In genomic region chr3:109072208-109072607, GRCh38 we compare ENCODE assay signal across 11 cellular contexts. TPM values are rescaled to one million over a fixed set of nuclear protein-coding genes. Genes with fewer than 3 reads are reported as not detected.
DNase-seq lines count a peak whose midpoint lies in the region; ATAC-seq and TF ChIP-seq lines count a peak whose summit lies in the region.
"Had no signal": no experiment of that assay in that cellular context is flagged by ENCODE, and none has a peak within 500 bp of the region (broad histone marks: within the 10 kb centered on the region; RNA-seq: fewer than 3 reads in every experiment).

No MANE protein-coding gene starts in this region.

- no peak for TF ChIP-seq CTCF in SK-N-SH (IDR thresholded peaks at IDR 0.05)

- TF ChIP-seq EP300 in SK-N-SH (IDR thresholded peaks at IDR 0.05; ENCODE audit: borderline replicate concordance in 1 of 2, low read depth in 1 of 2, low read length in 1 of 2), result no peak

- H3F3A ChIP-seq in SK-N-SH (replicated peaks; ENCODE audit: insufficient read depth), result no peaks in the 10 kb centered on the region

- H3K79me2 ChIP-seq in SK-N-SH (ENCODE audit: insufficient read depth), result no peaks in the 10 kb centered on the region

- H2AFZ ChIP-seq in SK-N-SH (ENCODE audit: low read depth), result no peak overlapping the region

- H3K4me1 ChIP-seq in SK-N-SH (ENCODE audit: control insufficient read depth in 1 of 2, insufficient read depth in 2 of 2, low read depth in 1 of 2, low read length in 1 of 2), result no peaks in the 10 kb centered on the region

- DNase-seq in left ventricle myocardium superior, result no peak
- DNase-seq in Right ventricle myocardium superior, result no peak
- DNase-seq in ACHN, result no peak
- no peak for DNase-seq in NCI-H1417 (lab: John Stamatoyannopoulos, UW)
- no peak for DNase-seq in NCI-H524 treated with DMSO at 0.1 percent for 48 hours (lab: John Stamatoyannopoulos, UW)
- no peak for DNase-seq in SK-N-SH
- DNase-seq: AML-193 had no signal

- peak; percentile 34 for ATAC-seq in left ventricle myocardium superior
- no peak for ATAC-seq in Right ventricle myocardium superior (ENCODE audit: poor library complexity)
- peak; percentile 84 for ATAC-seq in HG02623 (IDR thresholded peaks at IDR 0.05; ENCODE audit: unreplicated experiment)
- ATAC-seq in HG03565 (IDR thresholded peaks at IDR 0.05; ENCODE audit: unreplicated experiment), result peak; percentile 75
- ATAC-seq: gastroesophageal sphincter had no signal

- no peak overlapping the region for H3K4me3 ChIP-seq in SK-N-SH (ENCODE audit: low read depth in 2 of 2, low read length in 1 of 2)
- H3K4me3 ChIP-seq: gastroesophageal sphincter, lung had no signal

- in situ Hi-C loops in ACHN (cut with HindIII; ENCODE audit: low pct_ligation_motif_present, low pct_unique_long_range_greater_than_20kb, low sequenced_read_pairs), result no loop called here

- no peaks in the 10 kb centered on the region for H3K27me3 ChIP-seq in SK-N-SH (ENCODE audit: insufficient read depth)
- H3K27me3 ChIP-seq: gastroesophageal sphincter had no signal

- 0 out of 2 replicates have a peak, but pooled peaks cover under 1% of the 10 kb centered on the region for H3K9me3 ChIP-seq in SK-N-SH
- H3K9me3 ChIP-seq: gastroesophageal sphincter had no signal

- no peaks in the 10 kb centered on the region for H4K20me1 ChIP-seq in SK-N-SH (ENCODE audit: insufficient read depth)

- H3K4me2 ChIP-seq in SK-N-SH, result no peak overlapping the region

- POLR2A ChIA-PET in SK-N-SH (lab: Yijun Ruan, JAX), result no interaction called here

- no peak for TF ChIP-seq RAD21 in SK-N-SH (IDR thresholded peaks at IDR 0.05; ENCODE audit: low read length)

- no peaks in the 10 kb centered on the region for H3K36me3 ChIP-seq in SK-N-SH (replicated peaks in 1 of 2; ENCODE audit: control insufficient read depth in 1 of 2, insufficient read depth in 2 of 2, low read length in 1 of 2)
- H3K36me3 ChIP-seq: gastroesophageal sphincter had no signal

- intact Hi-C loops in left ventricle myocardium superior (cut with micrococcal nuclease) (no loop called here), Right ventricle myocardium superior (cut with DNase I) (no loop called here)

- H3K27ac ChIP-seq in SK-N-SH (ENCODE audit: low read depth in 2 of 2, low read length in 1 of 2), result no peak overlapping the region
- H3K27ac ChIP-seq: gastroesophageal sphincter had no signal

- CTCF ChIA-PET in SK-N-SH (lab: Yijun Ruan, JAX), result interaction anchor here (0.7 to 1.4 kb wide), 2 partner anchors 10 to 189 kb away, joined by 3 to 6 read pairs; no protein-coding TSS in a partner anchor

- no peak overlapping the region for H3K9ac ChIP-seq in SK-N-SH

- no peaks in the 10 kb centered on the region for H3K9me2 ChIP-seq in SK-N-SH

- 63% methylated on average over 7 of the region's 7 CpGs for WGBS in SK-N-SH (ENCODE audit: low lambda C conversion rate)

TF ChIP-seq in SK-N-SH, 30 proteins besides CTCF, POLR2A, EP300 and RAD21:
- TF ChIP-seq, protein P1, sequence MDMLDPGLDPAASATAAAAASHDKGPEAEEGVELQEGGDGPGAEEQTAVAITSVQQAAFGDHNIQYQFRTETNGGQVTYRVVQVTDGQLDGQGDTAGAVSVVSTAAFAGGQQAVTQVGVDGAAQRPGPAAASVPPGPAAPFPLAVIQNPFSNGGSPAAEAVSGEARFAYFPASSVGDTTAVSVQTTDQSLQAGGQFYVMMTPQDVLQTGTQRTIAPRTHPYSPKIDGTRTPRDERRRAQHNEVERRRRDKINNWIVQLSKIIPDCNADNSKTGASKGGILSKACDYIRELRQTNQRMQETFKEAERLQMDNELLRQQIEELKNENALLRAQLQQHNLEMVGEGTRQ (IDR thresholded peaks at IDR 0.05; ENCODE audit: borderline replicate concordance, low read depth, low read length), result no peak
- TF ChIP-seq IRF3 (IDR thresholded peaks at IDR 0.05; ENCODE audit: low read depth, low read length) (no peak), YY1 (IDR thresholded peaks at IDR 0.05; ENCODE audit: low read depth) (no peak), NFIC (IDR thresholded peaks at IDR 0.05; ENCODE audit: borderline replicate concordance) (no peak), FOXM1 (IDR thresholded peaks at IDR 0.05; ENCODE audit: low read depth) (no peak), TCF12 (IDR thresholded peaks at IDR 0.05) (no peak), TEAD4 (IDR thresholded peaks at IDR 0.05; ENCODE audit: borderline replicate concordance, insufficient read depth) (no peak), FOSL2 (IDR thresholded peaks at IDR 0.05; ENCODE audit: borderline replicate concordance, low read depth) (no peak), RCOR1 (IDR thresholded peaks at IDR 0.05; ENCODE audit: low read length) (no peak), ELF1 (IDR thresholded peaks at IDR 0.05) (no peak), TAF1 (IDR thresholded peaks at IDR 0.05; ENCODE audit: borderline replicate concordance, low read depth, low read length) (no peak), SIN3A (IDR thresholded peaks at IDR 0.05; ENCODE audit: borderline replicate concordance, low read depth, low read length) (no peak), CHD2 (IDR thresholded peaks at IDR 0.05; ENCODE audit: low read length, partially characterized antibody) (no peak)
- TF ChIP-seq, protein P2, sequence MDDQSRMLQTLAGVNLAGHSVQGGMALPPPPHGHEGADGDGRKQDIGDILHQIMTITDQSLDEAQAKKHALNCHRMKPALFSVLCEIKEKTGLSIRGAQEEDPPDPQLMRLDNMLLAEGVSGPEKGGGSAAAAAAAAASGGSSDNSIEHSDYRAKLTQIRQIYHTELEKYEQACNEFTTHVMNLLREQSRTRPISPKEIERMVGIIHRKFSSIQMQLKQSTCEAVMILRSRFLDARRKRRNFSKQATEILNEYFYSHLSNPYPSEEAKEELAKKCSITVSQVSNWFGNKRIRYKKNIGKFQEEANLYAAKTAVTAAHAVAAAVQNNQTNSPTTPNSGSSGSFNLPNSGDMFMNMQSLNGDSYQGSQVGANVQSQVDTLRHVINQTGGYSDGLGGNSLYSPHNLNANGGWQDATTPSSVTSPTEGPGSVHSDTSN (IDR thresholded peaks at IDR 0.05), result no peak
- TF ChIP-seq, protein P3, sequence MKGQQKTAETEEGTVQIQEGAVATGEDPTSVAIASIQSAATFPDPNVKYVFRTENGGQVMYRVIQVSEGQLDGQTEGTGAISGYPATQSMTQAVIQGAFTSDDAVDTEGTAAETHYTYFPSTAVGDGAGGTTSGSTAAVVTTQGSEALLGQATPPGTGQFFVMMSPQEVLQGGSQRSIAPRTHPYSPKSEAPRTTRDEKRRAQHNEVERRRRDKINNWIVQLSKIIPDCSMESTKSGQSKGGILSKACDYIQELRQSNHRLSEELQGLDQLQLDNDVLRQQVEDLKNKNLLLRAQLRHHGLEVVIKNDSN (IDR thresholded peaks at IDR 0.05; ENCODE audit: borderline replicate concordance, low read depth), result no peak

RNA-seq across cellular contexts. Expression of gene MORC1, which starts 45.7 kb away (rescaled TPM):
- total RNA-seq in left ventricle myocardium superior (not detected), Right ventricle myocardium superior (not detected)
- not detected in 2 replicates for polyA plus RNA-seq in SK-N-SH (2012; rRNA removed)
- not detected in 2 replicates for polyA plus RNA-seq in SK-N-SH (2012; cell fraction: cytosol; rRNA removed)
- not detected in 2 replicates for polyA plus RNA-seq in SK-N-SH (2012; cell fraction: nucleus; rRNA removed)
- total RNA-seq: gastroesophageal sphincter, lung had no signal
- polyA plus RNA-seq: lung had no signal
